Comparison of ENCODE assay signal across 11 cellular contexts in the genomic region with DNA sequence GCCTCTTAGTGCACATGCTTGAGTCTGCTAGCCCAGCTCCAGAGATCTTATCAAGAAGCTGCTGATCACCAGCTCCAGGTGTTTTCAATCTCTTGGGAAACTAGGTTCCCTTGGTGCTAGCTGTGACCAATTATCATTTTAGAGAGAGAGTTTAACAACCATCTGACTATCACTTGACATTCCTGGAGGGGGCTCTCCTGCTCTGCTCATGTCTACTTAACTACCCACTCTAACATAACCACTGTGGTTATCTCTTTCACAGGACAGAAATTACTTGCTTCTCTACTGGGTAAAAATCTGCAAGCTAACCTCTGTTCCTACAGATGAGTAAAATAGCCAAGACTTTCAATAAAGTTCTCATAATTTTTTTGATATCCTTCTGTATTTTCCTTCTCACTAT.
A peak's percentile ranks its signal among the peaks of the same experiment; 100 is the strongest.
DNase-seq lines count a peak whose midpoint lies in the region; ATAC-seq and TF ChIP-seq lines count a peak whose summit lies in the region.
"Had no signal": no experiment of that assay in that cellular context is flagged by ENCODE, and none has a peak within 500 bp of the region (broad histone marks: within the 10 kb centered on the region; RNA-seq: fewer than 3 reads in every experiment).

No MANE protein-coding gene starts in this region.

- H2AFZ ChIP-seq in PC-3 (ENCODE audit: low read length), result no peak overlapping the region

- H3K9ac ChIP-seq in PC-3 (ENCODE audit: low read length), result no peak overlapping the region

- no peak overlapping the region for H3K27ac Mint-ChIP-seq in activated CD8-positive, alpha-beta memory T cell treated with anti-CD3 and anti-CD28 coated beads, Interleukin-2, amount 10 ng/mL, durations not matched to agents 7 days and 5 days
- H3K27ac Mint-ChIP-seq in memory B cell, result no peak overlapping the region
- H3K27ac Mint-ChIP-seq: dendritic cell treated with granulocyte-macrophage colony-stimulating factor and Interleukin-4, amounts not matched to agents 40 ng/mL and 50 ng/mL, for 4 days had no signal

- peak; percentile 57 for ATAC-seq in activated CD8-positive, alpha-beta memory T cell treated with anti-CD3 and anti-CD28 coated beads, Interleukin-2, amount 10 ng/mL, durations not matched to agents 7 days and 5 days
- ATAC-seq in HG02571 (IDR thresholded peaks at IDR 0.05; ENCODE audit: unreplicated experiment), result peak; percentile 72
- ATAC-seq in PC-3, result peak; percentile 35; the same call in 1 of the 2 replicates
- ATAC-seq in memory B cell (ENCODE audit: low read depth), result peak; percentile 75

- CTCF ChIA-PET in activated CD8-positive, alpha-beta memory T cell treated with anti-CD3 and anti-CD28 coated beads, Interleukin-2, amount 10 ng/mL, durations not matched to agents 7 days and 5 days (lab: Charles Lee), result interaction anchor here (1.2 to 1.3 kb wide), 3 partner anchors 252 to 255 kb away, joined by 4 to 6 read pairs (median 4); no protein-coding TSS in a partner anchor
- CTCF ChIA-PET in PC-3 (lab: Charles Lee), result no interaction called here

- no peaks in the 10 kb centered on the region for H3K4me1 ChIP-seq in PC-3 (ENCODE audit: insufficient read depth, low read length)

- H3K27me3 Mint-ChIP-seq in activated CD8-positive, alpha-beta memory T cell treated with anti-CD3 and anti-CD28 coated beads, Interleukin-2, amount 10 ng/mL, durations not matched to agents 7 days and 5 days, result no peaks in the 10 kb centered on the region
- no peaks in the 10 kb centered on the region for H3K27me3 Mint-ChIP-seq in memory B cell
- H3K27me3 Mint-ChIP-seq: dendritic cell treated with granulocyte-macrophage colony-stimulating factor and Interleukin-4, amounts not matched to agents 40 ng/mL and 50 ng/mL, for 4 days had no signal

- H3K9me3 Mint-ChIP-seq in activated CD8-positive, alpha-beta memory T cell treated with anti-CD3 and anti-CD28 coated beads, Interleukin-2, amount 10 ng/mL, durations not matched to agents 7 days and 5 days (ENCODE audit: low read depth), result peaks cover 3% of the 10 kb centered on the region
- H3K9me3 Mint-ChIP-seq in memory B cell, result no peaks in the 10 kb centered on the region
- H3K9me3 Mint-ChIP-seq: dendritic cell treated with granulocyte-macrophage colony-stimulating factor and Interleukin-4, amounts not matched to agents 40 ng/mL and 50 ng/mL, for 4 days had no signal

- POLR2A ChIA-PET in PC-3 (lab: Charles Lee; ENCODE audit: unreplicated experiment), result no interaction called here

- no TSS peak for BruUV-seq in PC-3 (replicated peaks; lab: Mats Ljungman, UMichigan)

- H3K27ac ChIP-seq in PC-3 (ENCODE audit: low read length), result no peak overlapping the region
- H3K27ac ChIP-seq: HL-60 had no signal

- intact Hi-C loops in PC-3 (cut with micrococcal nuclease), result no loop called here

- H3K36me3 ChIP-seq in PC-3 (ENCODE audit: low read depth, low read length), result no peaks in the 10 kb centered on the region

- no peak for TF ChIP-seq CTCF in PC-3 (conservative IDR thresholded peaks at IDR 0.05; ENCODE audit: low read depth, low read length)

- no peaks in the 10 kb centered on the region for H4K20me1 ChIP-seq in PC-3 (ENCODE audit: low read length)

- H3K4me3 Mint-ChIP-seq in activated CD8-positive, alpha-beta memory T cell treated with anti-CD3 and anti-CD28 coated beads, Interleukin-2, amount 10 ng/mL, durations not matched to agents 7 days and 5 days, result no peak overlapping the region
- H3K4me3 Mint-ChIP-seq in memory B cell, result no peak overlapping the region
- H3K4me3 Mint-ChIP-seq: dendritic cell treated with granulocyte-macrophage colony-stimulating factor and Interleukin-4, amounts not matched to agents 40 ng/mL and 50 ng/mL, for 4 days had no signal

- H3K9me2 ChIP-seq in PC-3 (replicated peaks; ENCODE audit: low read length), result no peaks in the 10 kb centered on the region

- no peaks in the 10 kb centered on the region for H3K79me2 ChIP-seq in PC-3 (ENCODE audit: low read length)

- H3K4me1 Mint-ChIP-seq in activated CD8-positive, alpha-beta memory T cell treated with anti-CD3 and anti-CD28 coated beads, Interleukin-2, amount 10 ng/mL, durations not matched to agents 7 days and 5 days, result peaks cover 5% of the 10 kb centered on the region
- H3K4me1 Mint-ChIP-seq in memory B cell, result no peaks in the 10 kb centered on the region

- H3F3A ChIP-seq in PC-3 (ENCODE audit: low read length, unreplicated experiment), result no peaks in the 10 kb centered on the region

- DNase-seq in activated CD8-positive, alpha-beta memory T cell treated with anti-CD3 and anti-CD28 coated beads, Interleukin-2, amount 10 ng/mL, durations not matched to agents 7 days and 5 days, result no peak
- no peak for DNase-seq in activated CD8-positive, alpha-beta memory T cell treated with anti-CD3 and anti-CD28 coated beads, Interleukin-2, amount 50 U/mL, for 48 hours
- DNase-seq in PC-3 (peak; percentile 23), memory B cell (ENCODE audit: low spot score in 2 of 2) (peak in 1 of 2 donors; percentile 4), NCI-H1048 (lab: John Stamatoyannopoulos, UW) (no peak), NCI-H128 (lab: John Stamatoyannopoulos, UW; ENCODE audit: unreplicated experiment) (no peak)
- DNase-seq in NK-92 treated with Interleukin-12 subunit alpha and Interleukin-12 subunit beta, amount 100 ng/mL, for 24 hours (lab: John Stamatoyannopoulos, UW), result no peak
- DNase-seq: activated CD4-positive, alpha-beta T cell treated with anti-CD3 and anti-CD28 coated beads, Interleukin-2, amount 50 U/mL, for 48 hours had no signal

- no peak overlapping the region for H3K4me3 ChIP-seq in PC-3 (ENCODE audit: low read length)

- no peaks in the 10 kb centered on the region for H3K9me3 ChIP-seq in PC-3 (ENCODE audit: low read length)

- no peaks in the 10 kb centered on the region for H3K27me3 ChIP-seq in PC-3 (ENCODE audit: low read length)

- no peak overlapping the region for H3K4me2 ChIP-seq in PC-3 (ENCODE audit: low read length)

- no peaks in the 10 kb centered on the region for H3K36me3 Mint-ChIP-seq in activated CD8-positive, alpha-beta memory T cell treated with anti-CD3 and anti-CD28 coated beads, Interleukin-2, amount 10 ng/mL, durations not matched to agents 7 days and 5 days
- no peaks in the 10 kb centered on the region for H3K36me3 Mint-ChIP-seq in memory B cell
